ENCODE assay signal across 28 cellular contexts in genomic region chr9:16712800-16713199, GRCh38.
"Had no signal": no experiment of that assay in that cellular context is flagged by ENCODE, and none has a peak within 500 bp of the region (broad histone marks: within the 10 kb centered on the region; RNA-seq: fewer than 3 reads in every experiment).

No MANE protein-coding gene starts in this region.

- H3K36me3 ChIP-seq: brain microvascular endothelial cell, gastrocnemius medialis, left lung, lower lobe of right lung, ovary, sigmoid colon, thoracic aorta, uterus had no signal

- H3K27ac ChIP-seq: brain microvascular endothelial cell, coronary artery, dorsolateral prefrontal cortex, gastrocnemius medialis, hepatocyte, left lung, lower lobe of right lung, ovary, thoracic aorta had no signal

- H3K4me3 ChIP-seq: coronary artery, dorsolateral prefrontal cortex, gastrocnemius medialis, hepatocyte, left lung, lower lobe of right lung, mucosa of descending colon, ovary, sigmoid colon, thoracic aorta, uterus had no signal

- H3K27me3 ChIP-seq: brain microvascular endothelial cell, gastrocnemius medialis, hepatocyte, left lung, ovary, sigmoid colon, uterus had no signal

- H3K9me3 Mint-ChIP-seq: nephron progenitor cell had no signal

- H2AFZ ChIP-seq: hepatocyte had no signal

- H3K4me2 ChIP-seq: hepatocyte had no signal

- H3K9me3 ChIP-seq: gastrocnemius medialis, left lung, lower lobe of right lung, mucosa of descending colon, ovary, sigmoid colon, thoracic aorta, uterus had no signal

- H3K27me3 Mint-ChIP-seq: stimulated activated naive CD8-positive, alpha-beta T cell treated with anti-CD3 and anti-CD28 coated beads, Interleukin-15, Interleukin-2, amounts not matched to agents 100 ng/mL and 50 ng/mL, for 24 hours had no signal

- H3K4me3 Mint-ChIP-seq: nephron progenitor cell; stimulated activated effector memory CD8-positive, alpha-beta T cell treated with anti-CD3 and anti-CD28 coated beads, Interleukin-12 subunit alpha, Interleukin-12 subunit beta, amount 100 ng/mL, for 72 hours; stimulated activated naive CD8-positive, alpha-beta T cell treated with anti-CD3 and anti-CD28 coated beads, Interleukin-15, Interleukin-2, amounts not matched to agents 100 ng/mL and 50 ng/mL, for 24 hours had no signal

- ATAC-seq: gastrocnemius medialis; left lung; lower lobe of right lung; mucosa of descending colon; stimulated activated effector memory CD8-positive, alpha-beta T cell treated with anti-CD3 and anti-CD28 coated beads, Interleukin-12 subunit alpha, Interleukin-12 subunit beta, amount 100 ng/mL, for 72 hours had no signal

- H3K36me3 Mint-ChIP-seq: stimulated activated effector memory CD8-positive, alpha-beta T cell treated with anti-CD3 and anti-CD28 coated beads, Interleukin-12 subunit alpha, Interleukin-12 subunit beta, amount 100 ng/mL, for 72 hours had no signal

- DNase-seq: activated CD4-positive, alpha-beta T cell treated with anti-CD3 and anti-CD28 coated beads for 4 hours; activated CD4-positive, alpha-beta T cell treated with anti-CD3 and anti-CD28 coated beads, Interleukin-2, amount 50 U/mL, for 4 hours; activated effector memory CD4-positive, alpha-beta T cell treated with Interleukin-2 at 50 U/mL for 16 hours; activated naive CD4-positive, alpha-beta T cell treated with anti-CD3 and anti-CD28 coated beads, Interleukin-2, amount 50 U/mL, for 16 hours; activated T-cell treated with anti-CD3 and anti-CD28 coated beads for 4 hours; amniotic stem cell; brain microvascular endothelial cell; dorsolateral prefrontal cortex; effector memory CD4-positive, alpha-beta T cell; erythroblast; gastrocnemius medialis; left lung; lower lobe of right lung; mesendoderm; mucosa of descending colon; nephron progenitor cell; ovary; sigmoid colon; small intestine; stimulated activated CD4-positive, alpha-beta T cell treated with anti-CD3 and anti-CD28 coated beads, Interleukin-4, amount 100 ng/mL, for 24 hours; trophoblast cell; uterus had no signal

- H3K4me1 ChIP-seq: left lung, lower lobe of right lung had no signal

- H3K27ac Mint-ChIP-seq: nephron progenitor cell; progenitor cell of endocrine pancreas; stimulated activated effector memory CD8-positive, alpha-beta T cell treated with anti-CD3 and anti-CD28 coated beads, Interleukin-12 subunit alpha, Interleukin-12 subunit beta, amount 100 ng/mL, for 72 hours; stimulated activated naive CD8-positive, alpha-beta T cell treated with anti-CD3 and anti-CD28 coated beads, Interleukin-15, Interleukin-2, amounts not matched to agents 100 ng/mL and 50 ng/mL, for 24 hours had no signal
